ENCODE assay signal across 7 cellular contexts in genomic region chr20:43420192-43420591, GRCh38.
"Had no signal": no experiment of that assay in that cellular context is flagged by ENCODE, and none has a peak within 500 bp of the region (broad histone marks: within the 10 kb centered on the region; RNA-seq: fewer than 3 reads in every experiment).

No MANE protein-coding gene starts in this region.

- ATAC-seq: K562 had no signal

- FAIRE-seq: K562 had no signal

- H3K9ac ChIP-seq: KMS-11 had no signal

- H3K4me2 ChIP-seq: KMS-11 had no signal

- H3K4me3 ChIP-seq: K562 had no signal

- DNase-seq: IMR-90, Karpas-422, KBM-7, KG1 had no signal

- H3K27ac ChIP-seq: HL-60, KMS-11 had no signal
